In genomic region chr14:49057838-49058510, GRCh38 we compare ENCODE assay signal across 22 cellular contexts.
DNase-seq lines count a peak whose midpoint lies in the region; ATAC-seq, FAIRE-seq and TF ChIP-seq lines count a peak whose summit lies in the region.
"Had no signal": no experiment of that assay in that cellular context is flagged by ENCODE, and none has a peak within 500 bp of the region (broad histone marks: within the 10 kb centered on the region; RNA-seq: fewer than 3 reads in every experiment).

No MANE protein-coding gene starts in this region.

- TF ChIP-seq POLR2A in HepG2 (IDR thresholded peaks at IDR 0.05; ENCODE audit: insufficient read depth in 1 of 2, low read depth in 2 of 2, low read length in 2 of 2) (no peak), erythroblast (IDR thresholded peaks at IDR 0.05; ENCODE audit: low read length) (no peak)

- no peaks in the 10 kb centered on the region for H3K36me3 Mint-ChIP-seq in mesothelial cell of epicardium
- H3K36me3 Mint-ChIP-seq: CD4-positive, CD25-positive, alpha-beta regulatory T cell; CD8-positive, alpha-beta T cell had no signal

- no peak overlapping the region for H2AFZ ChIP-seq in HepG2 (ENCODE audit: low read length)
- H2AFZ ChIP-seq: GM23338 had no signal

- H4K20me1 ChIP-seq in HepG2 (ENCODE audit: insufficient read depth, low read length) = no peaks in the 10 kb centered on the region
- H4K20me1 ChIP-seq: BLaER1 had no signal

- no peaks in the 10 kb centered on the region for H3K27me3 ChIP-seq in HepG2 (ENCODE audit: control insufficient read depth in 1 of 2, insufficient read depth in 2 of 2, low read length in 2 of 2)
- H3K27me3 ChIP-seq: BLaER1 had no signal

- peak overlapping the region; percentile 0 for H3K27ac Mint-ChIP-seq in mesothelial cell of epicardium
- H3K27ac Mint-ChIP-seq: B cell; CD4-positive, CD25-positive, alpha-beta regulatory T cell; CD8-positive, alpha-beta T cell; GM23338; H9 had no signal

- no peak for TF ChIP-seq CTCF in HepG2 (CRISPR knock-in tag; IDR thresholded peaks at IDR 0.05)
- no peak for TF ChIP-seq CTCF in mesothelial cell of epicardium (IDR thresholded peaks at IDR 0.05; ENCODE audit: unreplicated experiment)
- TF ChIP-seq CTCF in mucosa of descending colon (IDR thresholded peaks at IDR 0.05) = no peak

- no peak overlapping the region for H3K4me3 Mint-ChIP-seq in mesothelial cell of epicardium
- H3K4me3 Mint-ChIP-seq: B cell; CD4-positive, CD25-positive, alpha-beta regulatory T cell; CD8-positive, alpha-beta T cell; GM23338; H9 had no signal

- no peak overlapping the region for H3K9ac ChIP-seq in HepG2 (ENCODE audit: insufficient read depth, low read depth, low read length)
- H3K9ac ChIP-seq: BLaER1 had no signal

- WGBS in HepG2 (ENCODE audit: low lambda C conversion rate) = 4% methylated on average over 1 of the region's 1 CpG

- H3K4me1 ChIP-seq in HepG2 (ENCODE audit: insufficient read depth, low read length) (peaks cover 22% of the 10 kb centered on the region), mucosa of descending colon (ENCODE audit: low read depth) (no peaks in the 10 kb centered on the region)
- H3K4me1 ChIP-seq: BLaER1 had no signal

- TF ChIP-seq RAD21 in HepG2 (CRISPR knock-in tag; IDR thresholded peaks at IDR 0.05) = no peak

- POLR2A ChIA-PET in HepG2 (lab: Yijun Ruan, JAX) = no interaction called here

- in situ Hi-C loops in HepG2 (cut with HindIII; ENCODE audit: extremely low pct_ligation_motif_present, low pct_unique_long_range_greater_than_20kb) = no loop called here

- ATAC-seq in HepG2 = peak; percentile 96
- no peak for ATAC-seq in mucosa of descending colon
- ATAC-seq in GM19035 (IDR thresholded peaks at IDR 0.05; ENCODE audit: unreplicated experiment) = no peak
- ATAC-seq: CD8-positive, alpha-beta T cell; GM23338; HCT116 had no signal

- TF ChIP-seq EP300 in HepG2 (IDR thresholded peaks at IDR 0.05; ENCODE audit: low read depth in 2 of 2, low read length in 2 of 2) = peak in 1 of 2 experiments; percentile 53; a peak in 2 of 4 replicates
- no peak for TF ChIP-seq EP300 in HepG2 (CRISPR knock-in tag; IDR thresholded peaks at IDR 0.05; ENCODE audit: borderline replicate concordance)

- peaks cover 2% of the 10 kb centered on the region for H3K9me3 Mint-ChIP-seq in mesothelial cell of epicardium
- H3K9me3 Mint-ChIP-seq: GM23338, H9 had no signal

- peak; percentile 68 for FAIRE-seq in HepG2 (lab: Jason Lieb, UNC)
- FAIRE-seq: A204.1, G401.6, GM12892, GM19239 had no signal

- BruUV-seq in HepG2 (replicated peaks; lab: Mats Ljungman, UMichigan) = no TSS peak

- no peaks in the 10 kb centered on the region for H3K27me3 Mint-ChIP-seq in mesothelial cell of epicardium (ENCODE audit: low read depth)
- H3K27me3 Mint-ChIP-seq: CD4-positive, CD25-positive, alpha-beta regulatory T cell had no signal

- H3K4me1 Mint-ChIP-seq in mesothelial cell of epicardium = peaks cover 22% of the 10 kb centered on the region
- H3K4me1 Mint-ChIP-seq: B cell; CD4-positive, CD25-positive, alpha-beta regulatory T cell had no signal

- H3K9me3 ChIP-seq in HepG2 (ENCODE audit: low read length) = no peaks in the 10 kb centered on the region
- peaks cover 4% of the 10 kb centered on the region for H3K9me3 ChIP-seq in mucosa of descending colon
- H3K9me3 ChIP-seq: Caco-2 had no signal

- no peaks in the 10 kb centered on the region for H3K79me2 ChIP-seq in HepG2 (ENCODE audit: insufficient read depth, low read length)

- CTCF ChIA-PET in HepG2 (lab: Yijun Ruan, JAX; ENCODE audit: low intra/inter-chr PET ratio, low total read pairs) = no interaction called here

- H3K27ac ChIP-seq in HepG2 (ENCODE audit: extremely low read length, insufficient read depth, low read length) = peak overlapping the region; percentile 51
- H3K27ac ChIP-seq: 22Rv1, BLaER1, C4-2B had no signal

- H3K4me2 ChIP-seq in HepG2 (ENCODE audit: low read depth, low read length) = no peak overlapping the region; the same call in 1 of the 2 replicates
- H3K4me2 ChIP-seq: BLaER1, GM23338 had no signal

- no peak overlapping the region for H3K4me3 ChIP-seq in HepG2 (replicated peaks in 1 of 3; ENCODE audit: insufficient read depth in 1 of 3, low read depth in 2 of 3, low read length in 3 of 3)
- H3K4me3 ChIP-seq in mucosa of descending colon = no peak overlapping the region
- H3K4me3 ChIP-seq: BLaER1, GM23338 had no signal

- H3K36me3 ChIP-seq in HepG2 (replicated peaks in 1 of 2; ENCODE audit: control insufficient read depth in 1 of 2, insufficient read depth in 2 of 2, low read length in 2 of 2) (no peaks in the 10 kb centered on the region), mucosa of descending colon (ENCODE audit: low read depth) (no peaks in the 10 kb centered on the region)
- H3K36me3 ChIP-seq: BLaER1 had no signal

- DNase-seq in HuH-7 (ENCODE audit: low spot score) (peak; percentile 8), HepG2 (ENCODE audit: low spot score) (peak; percentile 35), mesothelial cell of epicardium (ENCODE audit: low spot score in 2 of 2, unreplicated experiment in 2 of 2) (no peak), mucosa of descending colon (no peak), erythroblast (lab: John Stamatoyannopoulos, UW) (no peak)
- DNase-seq: Caco-2; CD4-positive, CD25-positive, alpha-beta regulatory T cell; CD8-positive, alpha-beta T cell; DMS153; DND-41; H9 had no signal

- intact Hi-C loops in HepG2 (cut with micrococcal nuclease; ENCODE audit: unreplicated experiment) = no loop called here
- intact Hi-C loops in mucosa of descending colon (cut with DNase I, micrococcal nuclease) = no loop called here

TF ChIP-seq in HepG2, 621 proteins besides CTCF, POLR2A, EP300 and RAD21 (continues in another document):
- no peak for TF ChIP-seq CHCHD3 (CRISPR knock-in tag; IDR thresholded peaks at IDR 0.05)
- no peak for TF ChIP-seq E2F5 (CRISPR knock-in tag; conservative IDR thresholded peaks at IDR 0.05)
- TF ChIP-seq ELF3 (CRISPR knock-in tag; IDR thresholded peaks at IDR 0.05) = no peak
- no peak for TF ChIP-seq ZNF18 (CRISPR knock-in tag; IDR thresholded peaks at IDR 0.05; ENCODE audit: insufficient replicate concordance)
- TF ChIP-seq ZNF431 (CRISPR knock-in tag; IDR thresholded peaks at IDR 0.05; ENCODE audit: borderline replicate concordance, low read depth) = no peak
- no peak for TF ChIP-seq RBFOX2 (IDR thresholded peaks at IDR 0.05; ENCODE audit: low read depth, low read length)
- TF ChIP-seq SNAPC4 (CRISPR knock-in tag; IDR thresholded peaks at IDR 0.05) = no peak
- peak; percentile 43; the same call in 1 of the 2 replicates for TF ChIP-seq FOXO1 (CRISPR knock-in tag; IDR thresholded peaks at IDR 0.05)
- TF ChIP-seq SNAI1 (CRISPR knock-in tag; IDR thresholded peaks at IDR 0.05; ENCODE audit: borderline replicate concordance) = no peak

Comparison
In these comparisons a context has a peak if more than half of its experiments do, and no peak if none do; other contexts are left out.
1. DNase-seq: peak in HuH-7 (single experiment) and HepG2 (single experiment); none in mesothelial cell of epicardium (0 of 2), mucosa of descending colon (0 of 3) and erythroblast (0 of 2).